ENCODE assay signal across 16 cellular contexts in the genomic region with DNA sequence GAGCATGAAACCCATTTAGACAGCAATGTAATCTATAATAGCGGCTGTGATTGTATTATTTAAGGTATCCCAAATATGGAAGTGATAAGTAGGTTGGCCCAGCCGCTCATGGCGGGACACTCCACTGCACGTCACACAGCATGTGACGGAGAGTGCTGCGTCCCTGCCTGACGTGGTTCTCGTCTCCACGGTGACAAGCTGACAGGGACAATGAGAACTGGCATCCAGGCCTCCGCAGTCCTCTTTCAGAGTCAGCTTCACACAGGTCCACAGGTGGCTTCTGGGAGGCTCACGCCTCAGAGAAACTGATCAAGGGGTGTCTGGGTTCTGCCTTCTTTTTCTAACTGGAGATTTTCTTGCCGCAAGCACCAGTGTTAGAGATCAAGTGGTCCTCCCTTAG.
DNase-seq lines count a peak whose midpoint lies in the region; TF ChIP-seq lines count a peak whose summit lies in the region.
"Had no signal": no experiment of that assay in that cellular context is flagged by ENCODE, and none has a peak within 500 bp of the region (broad histone marks: within the 10 kb centered on the region; RNA-seq: fewer than 3 reads in every experiment).

No MANE protein-coding gene starts in this region.

- no peaks in the 10 kb centered on the region for H3K9me3 ChIP-seq in neuron (ENCODE audit: low read length)
- no peaks in the 10 kb centered on the region for H3K9me3 ChIP-seq in sigmoid colon

- 87 to 90% methylated on average over 12 of the region's 12 CpGs for WGBS in sigmoid colon, 2 donors

- DNase-seq in activated CD8-positive, alpha-beta memory T cell treated with anti-CD3 and anti-CD28 coated beads for 24 hours = peak; percentile 24
- no peak for DNase-seq in activated CD8-positive, alpha-beta memory T cell treated with anti-CD3 and anti-CD28 coated beads, Interleukin-2, amount 50 U/mL, for 4 hours
- peak; percentile 50 for DNase-seq in islet precursor cell
- DNase-seq in sigmoid colon = no peak
- no peak for DNase-seq in NCI-H187 treated with DMSO at 0.1 percent for 48 hours (lab: John Stamatoyannopoulos, UW)
- DNase-seq in nephron progenitor cell = no peak
- DNase-seq: COR-L47; DMS153; NCI-H1048; NCI-H1436 treated with DMSO at 0.1 percent for 48 hours; NCI-H226; NCI-H526; NK-92 treated with Interleukin-12 subunit alpha and Interleukin-12 subunit beta, amount 100 ng/mL, for 24 hours; SHP77 had no signal

- intact Hi-C loops in sigmoid colon (cut with DNase I) = no loop called here

- H3K36me3 Mint-ChIP-seq in nephron progenitor cell (ENCODE audit: low read depth) = no peaks in the 10 kb centered on the region

- no peaks in the 10 kb centered on the region for H3K9me3 Mint-ChIP-seq in nephron progenitor cell

- no peak overlapping the region for H3K4me3 Mint-ChIP-seq in nephron progenitor cell

- H3K36me3 ChIP-seq in neuron (ENCODE audit: insufficient read depth, low read length) = no peaks in the 10 kb centered on the region
- H3K36me3 ChIP-seq in sigmoid colon = no peaks in the 10 kb centered on the region

- H3K4me3 ChIP-seq in neuron (ENCODE audit: low read length) (peak overlapping the region; percentile 22), sigmoid colon (no peak overlapping the region)

- TF ChIP-seq POLR2A in sigmoid colon (IDR thresholded peaks at IDR 0.05) = no peak

- H3K27ac ChIP-seq in sigmoid colon = no peak overlapping the region
- H3K27ac ChIP-seq: KMS-11 had no signal

- H3K27me3 ChIP-seq in neuron (ENCODE audit: insufficient read depth, low read length) (no peaks in the 10 kb centered on the region), sigmoid colon (no peaks in the 10 kb centered on the region)

- TF ChIP-seq EP300 in sigmoid colon (IDR thresholded peaks at IDR 0.05) = no peak

- peaks cover 10% of the 10 kb centered on the region for H3K4me1 ChIP-seq in neuron (ENCODE audit: insufficient read depth, low read length)
- H3K4me1 ChIP-seq in sigmoid colon = peaks cover 0 to 18% (median 16%) of the 10 kb centered on the region in 4 donors

- peaks cover 2% of the 10 kb centered on the region for H3K27me3 Mint-ChIP-seq in nephron progenitor cell (ENCODE audit: low read depth, poor library complexity)

- TF ChIP-seq CTCF in sigmoid colon (IDR thresholded peaks at IDR 0.05) = no peak
- TF ChIP-seq CTCF in nephron progenitor cell (IDR thresholded peaks at IDR 0.05) = no peak

- no peak overlapping the region for H3K27ac Mint-ChIP-seq in nephron progenitor cell

- H2AFZ ChIP-seq in neuron (ENCODE audit: low read depth, low read length) = peak overlapping the region; percentile 46

- H3K4me1 Mint-ChIP-seq in nephron progenitor cell = peaks cover 38% of the 10 kb centered on the region

Comparison
In these comparisons a context has a peak if more than half of its experiments do, and no peak if none do; other contexts are left out.
1. DNase-seq: peak in activated CD8-positive, alpha-beta memory T cell treated with anti-CD3 and anti-CD28 coated beads for 24 hours (single experiment) and islet precursor cell (single experiment); none in activated CD8-positive, alpha-beta memory T cell treated with anti-CD3 and anti-CD28 coated beads, Interleukin-2, amount 50 U/mL, for 4 hours (single experiment), sigmoid colon (single experiment), NCI-H187 treated with DMSO at 0.1 percent for 48 hours (single experiment) and nephron progenitor cell (single experiment).